Comparison of ENCODE assay signal across 1 cellular context in the genomic region with DNA sequence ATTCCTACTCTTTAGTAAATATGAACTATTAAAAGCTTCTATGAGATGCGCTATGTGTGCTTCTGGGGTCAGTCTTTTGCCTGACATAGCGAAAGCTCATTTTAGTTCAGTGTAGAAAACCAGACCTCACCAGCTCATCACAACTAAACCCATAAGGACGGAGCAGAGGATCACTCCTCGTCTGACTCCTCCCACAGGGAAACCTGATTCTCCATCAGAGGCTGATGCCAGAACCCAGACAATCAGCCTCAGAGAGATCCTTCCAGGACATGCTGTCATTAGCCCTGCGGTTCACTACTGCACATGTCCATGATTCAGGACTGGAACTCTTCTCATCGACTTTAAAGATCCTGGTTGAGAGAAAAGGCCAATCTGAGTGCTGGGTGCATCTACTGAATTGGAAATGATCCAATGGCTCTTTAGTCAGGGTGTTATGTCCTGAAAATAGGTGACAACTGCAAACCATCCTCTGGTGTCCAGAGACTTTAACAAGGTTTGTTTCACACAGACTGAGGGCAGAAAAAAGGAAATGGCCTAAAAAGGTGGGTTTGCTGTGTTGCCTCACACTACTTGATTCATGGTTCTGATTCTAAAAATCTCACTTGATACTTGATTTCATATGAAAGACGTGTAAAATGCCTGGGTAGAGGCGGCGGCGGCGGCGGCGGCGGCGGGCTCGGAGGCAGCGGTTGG. TPM values are rescaled to one million over a fixed set of nuclear protein-coding genes. Genes with fewer than 3 reads are reported as not detected.
"Had no signal": no experiment of that assay in that cellular context is flagged by ENCODE, and none has a peak within 500 bp of the region (broad histone marks: within the 10 kb centered on the region; RNA-seq: fewer than 3 reads in every experiment).

A gene (plus strand): TSS at position 643 of the 693 bp plus-strand sequence. CDS start 117 bp downstream, outside the sequence.

RNA-seq across cellular contexts. Expression of the gene that starts here (rescaled TPM):
- total RNA-seq: body of pancreas had no signal
